In genomic region chr2:237732070-237732469, GRCh38 we compare ENCODE assay signal across 7 cellular contexts.
DNase-seq lines count a peak whose midpoint lies in the region; ATAC-seq, FAIRE-seq and TF ChIP-seq lines count a peak whose summit lies in the region.

No MANE protein-coding gene starts in this region.

- 63% methylated on average over 10 of the region's 10 CpGs for WGBS in smooth muscle cell (ENCODE audit: low lambda C conversion rate)

- H3K4me2 ChIP-seq in keratinocyte (ENCODE audit: control insufficient read depth, extremely low read depth, insufficient read depth, low read depth, low read length) (peak overlapping the region; percentile 57), smooth muscle cell (peak overlapping the region; percentile 71)

- peak overlapping the region; percentile 5 for H3K27ac Mint-ChIP-seq in activated CD8-positive, alpha-beta T cell treated with anti-CD3 and anti-CD28 coated beads, Interleukin-2, amount 10 ng/mL, durations not matched to agents 7 days and 5 days

- H4K20me1 ChIP-seq in keratinocyte (ENCODE audit: control insufficient read depth, extremely low read depth, insufficient read depth, low read length) (peaks cover 22% of the 10 kb centered on the region), smooth muscle cell (ENCODE audit: low read depth) (peaks cover 59% of the 10 kb centered on the region)

- H3K4me3 Mint-ChIP-seq in activated CD8-positive, alpha-beta T cell treated with anti-CD3 and anti-CD28 coated beads, Interleukin-2, amount 10 ng/mL, durations not matched to agents 7 days and 5 days: no peak overlapping the region

- H3K9ac ChIP-seq in keratinocyte (ENCODE audit: control insufficient read depth, extremely low read depth, insufficient read depth, low read length) (peak overlapping the region; percentile 26), smooth muscle cell (ENCODE audit: low read depth) (no peak overlapping the region)

- H2AFZ ChIP-seq in keratinocyte (ENCODE audit: control insufficient read depth, low read length) (no peak overlapping the region), smooth muscle cell (ENCODE audit: low read depth) (no peak overlapping the region)

- H3K27me3 Mint-ChIP-seq in activated CD8-positive, alpha-beta T cell treated with anti-CD3 and anti-CD28 coated beads, Interleukin-2, amount 10 ng/mL, durations not matched to agents 7 days and 5 days (ENCODE audit: low read depth): no peaks in the 10 kb centered on the region

- TF ChIP-seq CTCF in HEK293 (tag by site-specific recombination; IDR thresholded peaks at IDR 0.05): no peak
- TF ChIP-seq CTCF in keratinocyte (optimal IDR thresholded peaks at IDR 0.05 in 1 of 3, IDR thresholded peaks at IDR 0.05 in 1 of 3, conservative IDR thresholded peaks at IDR 0.05 in 1 of 3; ENCODE audit: extremely low read depth in 1 of 3, insufficient read depth in 2 of 3, low read length in 3 of 3): no peak
- no peak for TF ChIP-seq CTCF in smooth muscle cell (IDR thresholded peaks at IDR 0.05; ENCODE audit: borderline replicate concordance, insufficient read depth, poor library complexity, severe bottlenecking)

- H3K4me1 ChIP-seq in HEK293 (ENCODE audit: control insufficient read depth, insufficient read depth, low read length): peaks cover 27% of the 10 kb centered on the region
- H3K4me1 ChIP-seq in keratinocyte (ENCODE audit: control insufficient read depth, extremely low read depth, insufficient read depth, low read length): peaks cover 31% of the 10 kb centered on the region
- H3K4me1 ChIP-seq in smooth muscle cell (ENCODE audit: low read depth): peaks cover 33% of the 10 kb centered on the region

- no peak overlapping the region for H3K27ac ChIP-seq in HEK293 (ENCODE audit: extremely low read depth, low read depth, low read length)
- H3K27ac ChIP-seq in keratinocyte (ENCODE audit: control insufficient read depth, insufficient read depth, low read length): peak overlapping the region; percentile 48
- peak overlapping the region; percentile 61 for H3K27ac ChIP-seq in smooth muscle cell (ENCODE audit: low read depth)

- H3F3A ChIP-seq in smooth muscle cell (ENCODE audit: low read depth): no peaks in the 10 kb centered on the region

- H3K27me3 ChIP-seq in keratinocyte (ENCODE audit: control insufficient read depth, extremely low read depth, insufficient read depth, low read length) (no peaks in the 10 kb centered on the region), smooth muscle cell (ENCODE audit: low read depth) (no peaks in the 10 kb centered on the region)

- peaks cover 36% of the 10 kb centered on the region for H3K4me1 Mint-ChIP-seq in activated CD8-positive, alpha-beta T cell treated with anti-CD3 and anti-CD28 coated beads, Interleukin-2, amount 10 ng/mL, durations not matched to agents 7 days and 5 days (ENCODE audit: low read depth)

- H3K36me3 ChIP-seq in HEK293 (ENCODE audit: control insufficient read depth in 2 of 2, insufficient read depth in 1 of 2, low read length in 2 of 2) (peaks cover 0 to 9% of the 10 kb centered on the region in 2 experiments; a peak in 1 of 3 replicates), keratinocyte (ENCODE audit: control insufficient read depth in 2 of 2, extremely low read depth in 1 of 2, insufficient read depth in 2 of 2, low read length in 2 of 2) (peaks cover 18 to 19% of the 10 kb centered on the region in 2 experiments), smooth muscle cell (ENCODE audit: low read depth) (no peaks in the 10 kb centered on the region)

- ATAC-seq in activated CD8-positive, alpha-beta T cell treated with anti-CD3 and anti-CD28 coated beads, Interleukin-2, amount 10 ng/mL, durations not matched to agents 7 days and 5 days: no peak

- H3K79me2 ChIP-seq in keratinocyte (ENCODE audit: control insufficient read depth, insufficient read depth, low read length) (peaks cover 83% of the 10 kb centered on the region), smooth muscle cell (ENCODE audit: low read depth) (peaks cover 43% of the 10 kb centered on the region)

- no peaks in the 10 kb centered on the region for H3K9me3 Mint-ChIP-seq in activated CD8-positive, alpha-beta T cell treated with anti-CD3 and anti-CD28 coated beads, Interleukin-2, amount 10 ng/mL, durations not matched to agents 7 days and 5 days (ENCODE audit: insufficient read depth)

- FAIRE-seq in keratinocyte (lab: Jason Lieb, UNC): no peak

- H3K9me3 ChIP-seq in HEK293 (ENCODE audit: control insufficient read depth, insufficient read depth, low read depth, low read length): no peaks in the 10 kb centered on the region
- no peaks in the 10 kb centered on the region for H3K9me3 ChIP-seq in keratinocyte (ENCODE audit: control insufficient read depth, low read depth, low read length)
- H3K9me3 ChIP-seq in smooth muscle cell (replicated peaks; ENCODE audit: low read depth): no peaks in the 10 kb centered on the region

- CTCF ChIA-PET in HEK293 (lab: Yijun Ruan, JAX): interaction anchor here (0.5 to 6.2 kb wide), 4 partner anchors 13 to 58 kb away, joined by 4 to 35 read pairs (median 5); no protein-coding TSS in a partner anchor
- CTCF ChIA-PET in activated CD8-positive, alpha-beta T cell treated with anti-CD3 and anti-CD28 coated beads, Interleukin-2, amount 10 ng/mL, durations not matched to agents 7 days and 5 days (lab: Charles Lee): interaction anchor here (0.8 to 9.4 kb wide), 6 partner anchors 13 to 151 kb away, joined by 3 to 68 read pairs (median 5); no protein-coding TSS in a partner anchor

- H3K4me3 ChIP-seq in HEK293 (ENCODE audit: low read depth, low read length) (no peak overlapping the region), keratinocyte (ENCODE audit: control insufficient read depth in 2 of 3, extremely low read depth in 1 of 3, insufficient read depth in 2 of 3, low read depth in 1 of 3, low read length in 3 of 3) (no peak overlapping the region), smooth muscle cell (no peak overlapping the region)

- peaks cover 13% of the 10 kb centered on the region for H3K9me1 ChIP-seq in keratinocyte (ENCODE audit: control insufficient read depth, extremely low read depth, insufficient read depth, low read length)

- dilution Hi-C loops in keratinocyte (cut with MboI; ENCODE audit: extremely low pct_ligation_motif_present, low sequenced_read_pairs): no loop called here

- DNase-seq in activated CD8-positive, alpha-beta T cell treated with anti-CD3 and anti-CD28 coated beads, Interleukin-2, amount 10 ng/mL, durations not matched to agents 7 days and 5 days: no peak
- DNase-seq in keratinocyte (ENCODE audit: low read depth, low spot score) (no peak), smooth muscle cell (lab: John Stamatoyannopoulos, UW; ENCODE audit: unreplicated experiment) (no peak), C1 segment of cervical spinal cord (lab: John Stamatoyannopoulos, UW) (no peak), NCI-H446 treated with DMSO at 0.1 percent for 48 hours (lab: John Stamatoyannopoulos, UW) (no peak), NCI-H774 (lab: John Stamatoyannopoulos, UW) (no peak)

- peaks cover 32% of the 10 kb centered on the region for H3K36me3 Mint-ChIP-seq in activated CD8-positive, alpha-beta T cell treated with anti-CD3 and anti-CD28 coated beads, Interleukin-2, amount 10 ng/mL, durations not matched to agents 7 days and 5 days (ENCODE audit: low read depth)

- POLR2A ChIA-PET in HEK293 (lab: Yijun Ruan, JAX): interaction anchor here (0.6 kb wide), 1 partner anchor 32 kb away, joined by 5 read pairs; no protein-coding TSS in a partner anchor
- POLR2A ChIA-PET in activated CD8-positive, alpha-beta T cell treated with anti-CD3 and anti-CD28 coated beads, Interleukin-2, amount 10 ng/mL, durations not matched to agents 7 days and 5 days (lab: Charles Lee): interaction anchor here (1.0 to 2.4 kb wide), 3 partner anchors 38 to 58 kb away, joined by 4 to 15 read pairs (median 4); no protein-coding TSS in a partner anchor

TF ChIP-seq in HEK293, 187 proteins besides CTCF, POLR2A, EP300 and RAD21:
- TF ChIP-seq SALL2 (tag by site-specific recombination; IDR thresholded peaks at IDR 0.05; ENCODE audit: borderline replicate concordance) (no peak), ZBTB48 (tag by site-specific recombination; IDR thresholded peaks at IDR 0.05) (no peak), ZNF24 (tag by site-specific recombination; IDR thresholded peaks at IDR 0.05) (0 out of 2 replicates have a peak, but pooled peaks have one; percentile 12)
TF ChIP-seq in HEK293: peak in this region for 1.
